ENCODE assay signal across 1 cellular context in genomic region chr19:1168877-1169791, GRCh38.
TF ChIP-seq lines count a peak whose summit lies in the region.

No MANE protein-coding gene starts in this region.

TF ChIP-seq in HepG2, 621 proteins besides CTCF, POLR2A, EP300 and RAD21 (continued from another document):
- TF ChIP-seq ZNF574 (CRISPR knock-in tag; IDR thresholded peaks at IDR 0.05): 0 out of 2 replicates have a peak, but pooled peaks have one; percentile 15
- TF ChIP-seq AGO2 (optimal IDR thresholded peaks at IDR 0.05; ENCODE audit: low read depth, low read length): peak; percentile 41
- TF ChIP-seq NFE2 (CRISPR knock-in tag; IDR thresholded peaks at IDR 0.05): 0 out of 2 replicates have a peak, but pooled peaks have one; percentile 61
- TF ChIP-seq ARID4A (CRISPR knock-in tag; IDR thresholded peaks at IDR 0.05; ENCODE audit: borderline replicate concordance): no peak; the same call in 1 of the 2 replicates
- TF ChIP-seq BHLHE40 (IDR thresholded peaks at IDR 0.05; ENCODE audit: low read length): 0 out of 2 replicates have a peak, but pooled peaks have one; percentile 12
- TF ChIP-seq ZNF510 (CRISPR knock-in tag; IDR thresholded peaks at IDR 0.05; ENCODE audit: low read depth): no peak
- 0 out of 2 replicates have a peak, but pooled peaks have one; percentile 29 for TF ChIP-seq ZNF292 (CRISPR knock-in tag; IDR thresholded peaks at IDR 0.05; ENCODE audit: borderline replicate concordance, low read depth)
- no peak for TF ChIP-seq SNAI1 (CRISPR knock-in tag; IDR thresholded peaks at IDR 0.05; ENCODE audit: borderline replicate concordance)
- TF ChIP-seq TIGD3 (CRISPR knock-in tag; IDR thresholded peaks at IDR 0.05; ENCODE audit: borderline replicate concordance): no peak
- peak; percentile 83 for TF ChIP-seq HNRNPL (IDR thresholded peaks at IDR 0.05; ENCODE audit: low read depth, low read length)
- TF ChIP-seq FOSL2 (CRISPR knock-in tag; IDR thresholded peaks at IDR 0.05): peak; percentile 56
- peak; percentile 75 for TF ChIP-seq HIC2 (CRISPR knock-in tag; IDR thresholded peaks at IDR 0.05; ENCODE audit: low read depth)
- peak; percentile 49 for TF ChIP-seq XRCC5 (optimal IDR thresholded peaks at IDR 0.05; ENCODE audit: low read length)
- TF ChIP-seq, protein P1, sequence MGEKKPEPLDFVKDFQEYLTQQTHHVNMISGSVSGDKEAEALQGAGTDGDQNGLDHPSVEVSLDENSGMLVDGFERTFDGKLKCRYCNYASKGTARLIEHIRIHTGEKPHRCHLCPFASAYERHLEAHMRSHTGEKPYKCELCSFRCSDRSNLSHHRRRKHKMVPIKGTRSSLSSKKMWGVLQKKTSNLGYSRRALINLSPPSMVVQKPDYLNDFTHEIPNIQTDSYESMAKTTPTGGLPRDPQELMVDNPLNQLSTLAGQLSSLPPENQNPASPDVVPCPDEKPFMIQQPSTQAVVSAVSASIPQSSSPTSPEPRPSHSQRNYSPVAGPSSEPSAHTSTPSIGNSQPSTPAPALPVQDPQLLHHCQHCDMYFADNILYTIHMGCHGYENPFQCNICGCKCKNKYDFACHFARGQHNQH (CRISPR knock-in tag; IDR thresholded peaks at IDR 0.05): peak; percentile 19; the same call in 1 of the 2 replicates
- TF ChIP-seq, protein P2, sequence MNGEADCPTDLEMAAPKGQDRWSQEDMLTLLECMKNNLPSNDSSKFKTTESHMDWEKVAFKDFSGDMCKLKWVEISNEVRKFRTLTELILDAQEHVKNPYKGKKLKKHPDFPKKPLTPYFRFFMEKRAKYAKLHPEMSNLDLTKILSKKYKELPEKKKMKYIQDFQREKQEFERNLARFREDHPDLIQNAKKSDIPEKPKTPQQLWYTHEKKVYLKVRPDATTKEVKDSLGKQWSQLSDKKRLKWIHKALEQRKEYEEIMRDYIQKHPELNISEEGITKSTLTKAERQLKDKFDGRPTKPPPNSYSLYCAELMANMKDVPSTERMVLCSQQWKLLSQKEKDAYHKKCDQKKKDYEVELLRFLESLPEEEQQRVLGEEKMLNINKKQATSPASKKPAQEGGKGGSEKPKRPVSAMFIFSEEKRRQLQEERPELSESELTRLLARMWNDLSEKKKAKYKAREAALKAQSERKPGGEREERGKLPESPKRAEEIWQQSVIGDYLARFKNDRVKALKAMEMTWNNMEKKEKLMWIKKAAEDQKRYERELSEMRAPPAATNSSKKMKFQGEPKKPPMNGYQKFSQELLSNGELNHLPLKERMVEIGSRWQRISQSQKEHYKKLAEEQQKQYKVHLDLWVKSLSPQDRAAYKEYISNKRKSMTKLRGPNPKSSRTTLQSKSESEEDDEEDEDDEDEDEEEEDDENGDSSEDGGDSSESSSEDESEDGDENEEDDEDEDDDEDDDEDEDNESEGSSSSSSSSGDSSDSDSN (CRISPR knock-in tag; IDR thresholded peaks at IDR 0.05): peak; percentile 48; the same call in 1 of the 2 replicates
- TF ChIP-seq HDAC1 (CRISPR knock-in tag; IDR thresholded peaks at IDR 0.05): 0 out of 2 replicates have a peak, but pooled peaks have one; percentile 45
- 0 out of 2 replicates have a peak, but pooled peaks have one; percentile 18 for TF ChIP-seq ZBTB20 (CRISPR knock-in tag; IDR thresholded peaks at IDR 0.05; ENCODE audit: borderline replicate concordance, low read depth)
- peak; percentile 28; the same call in 1 of the 2 replicates for TF ChIP-seq HOXA3 (CRISPR knock-in tag; IDR thresholded peaks at IDR 0.05)
- no peak for TF ChIP-seq GZF1 (CRISPR knock-in tag; IDR thresholded peaks at IDR 0.05)
- TF ChIP-seq, protein P3, sequence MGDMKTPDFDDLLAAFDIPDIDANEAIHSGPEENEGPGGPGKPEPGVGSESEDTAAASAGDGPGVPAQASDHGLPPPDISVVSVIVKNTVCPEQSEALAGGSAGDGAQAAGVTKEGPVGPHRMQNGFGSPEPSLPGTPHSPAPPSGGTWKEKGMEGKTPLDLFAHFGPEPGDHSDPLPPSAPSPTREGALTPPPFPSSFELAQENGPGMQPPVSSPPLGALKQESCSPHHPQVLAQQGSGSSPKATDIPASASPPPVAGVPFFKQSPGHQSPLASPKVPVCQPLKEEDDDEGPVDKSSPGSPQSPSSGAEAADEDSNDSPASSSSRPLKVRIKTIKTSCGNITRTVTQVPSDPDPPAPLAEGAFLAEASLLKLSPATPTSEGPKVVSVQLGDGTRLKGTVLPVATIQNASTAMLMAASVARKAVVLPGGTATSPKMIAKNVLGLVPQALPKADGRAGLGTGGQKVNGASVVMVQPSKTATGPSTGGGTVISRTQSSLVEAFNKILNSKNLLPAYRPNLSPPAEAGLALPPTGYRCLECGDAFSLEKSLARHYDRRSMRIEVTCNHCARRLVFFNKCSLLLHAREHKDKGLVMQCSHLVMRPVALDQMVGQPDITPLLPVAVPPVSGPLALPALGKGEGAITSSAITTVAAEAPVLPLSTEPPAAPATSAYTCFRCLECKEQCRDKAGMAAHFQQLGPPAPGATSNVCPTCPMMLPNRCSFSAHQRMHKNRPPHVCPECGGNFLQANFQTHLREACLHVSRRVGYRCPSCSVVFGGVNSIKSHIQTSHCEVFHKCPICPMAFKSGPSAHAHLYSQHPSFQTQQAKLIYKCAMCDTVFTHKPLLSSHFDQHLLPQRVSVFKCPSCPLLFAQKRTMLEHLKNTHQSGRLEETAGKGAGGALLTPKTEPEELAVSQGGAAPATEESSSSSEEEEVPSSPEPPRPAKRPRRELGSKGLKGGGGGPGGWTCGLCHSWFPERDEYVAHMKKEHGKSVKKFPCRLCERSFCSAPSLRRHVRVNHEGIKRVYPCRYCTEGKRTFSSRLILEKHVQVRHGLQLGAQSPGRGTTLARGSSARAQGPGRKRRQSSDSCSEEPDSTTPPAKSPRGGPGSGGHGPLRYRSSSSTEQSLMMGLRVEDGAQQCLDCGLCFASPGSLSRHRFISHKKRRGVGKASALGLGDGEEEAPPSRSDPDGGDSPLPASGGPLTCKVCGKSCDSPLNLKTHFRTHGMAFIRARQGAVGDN (CRISPR knock-in tag; IDR thresholded peaks at IDR 0.05): peak; percentile 86
- TF ChIP-seq ZNF335 (CRISPR knock-in tag; IDR thresholded peaks at IDR 0.05): peak; percentile 98
- TF ChIP-seq HNF4A (CRISPR knock-in tag; IDR thresholded peaks at IDR 0.05): peak; percentile 20; the same call in 1 of the 2 replicates
- TF ChIP-seq MAFF (IDR thresholded peaks at IDR 0.05; ENCODE audit: low read depth, low read length): 0 out of 2 replicates have a peak, but pooled peaks have one; percentile 4
- TF ChIP-seq ZNF883 (CRISPR knock-in tag; IDR thresholded peaks at IDR 0.05; ENCODE audit: not compliant biosample characterization): peak; percentile 28
- no peak for TF ChIP-seq PHF20 (CRISPR knock-in tag; IDR thresholded peaks at IDR 0.05)
- no peak for TF ChIP-seq U2AF2 (IDR thresholded peaks at IDR 0.05; ENCODE audit: low read depth, low read length)
- peak; percentile 60; the same call in 1 of the 2 replicates for TF ChIP-seq HIVEP1 (CRISPR knock-in tag; IDR thresholded peaks at IDR 0.05)
- peak; percentile 23; the same call in 1 of the 2 replicates for TF ChIP-seq MED1 (CRISPR knock-in tag; IDR thresholded peaks at IDR 0.05)
- peak; percentile 28; the same call in 1 of the 2 replicates for TF ChIP-seq ELF1 (CRISPR knock-in tag; IDR thresholded peaks at IDR 0.05)
- TF ChIP-seq ZFY (CRISPR knock-in tag; IDR thresholded peaks at IDR 0.05): peak; percentile 16; the same call in 1 of the 2 replicates
- 0 out of 2 replicates have a peak, but pooled peaks have one; percentile 28 for TF ChIP-seq JUND (CRISPR knock-in tag; IDR thresholded peaks at IDR 0.05)
- peak; percentile 16; the same call in 1 of the 2 replicates for TF ChIP-seq GABPB1 (CRISPR knock-in tag; IDR thresholded peaks at IDR 0.05)
- 0 out of 2 replicates have a peak, but pooled peaks have one; percentile 41 for TF ChIP-seq PHF8 (CRISPR knock-in tag; IDR thresholded peaks at IDR 0.05)
- peak; percentile 20 for TF ChIP-seq TEAD3 (CRISPR knock-in tag; optimal IDR thresholded peaks at IDR 0.05; ENCODE audit: borderline replicate concordance)
- TF ChIP-seq LCORL (IDR thresholded peaks at IDR 0.05): no peak
- TF ChIP-seq LCORL (CRISPR knock-in tag; IDR thresholded peaks at IDR 0.05): 0 out of 2 replicates have a peak, but pooled peaks have one; percentile 23
- TF ChIP-seq FOXO1 (CRISPR knock-in tag; IDR thresholded peaks at IDR 0.05): no peak
- peak; percentile 63 for TF ChIP-seq ZFX (CRISPR knock-in tag; IDR thresholded peaks at IDR 0.05; ENCODE audit: low read depth)
- TF ChIP-seq MAX (IDR thresholded peaks at IDR 0.05): peak; percentile 56; the same call in 1 of the 2 replicates
- no peak for TF ChIP-seq IKZF1 (IDR thresholded peaks at IDR 0.05)
- peak; percentile 17; the same call in 1 of the 2 replicates for TF ChIP-seq KDM2A (CRISPR knock-in tag; IDR thresholded peaks at IDR 0.05; ENCODE audit: borderline replicate concordance, low read depth)
- no peak for TF ChIP-seq ZNF20 (CRISPR knock-in tag; IDR thresholded peaks at IDR 0.05)
TF ChIP-seq in HepG2: peak in this region for 50.
